ENCODE assay signal across 19 cellular contexts in the genomic region with DNA sequence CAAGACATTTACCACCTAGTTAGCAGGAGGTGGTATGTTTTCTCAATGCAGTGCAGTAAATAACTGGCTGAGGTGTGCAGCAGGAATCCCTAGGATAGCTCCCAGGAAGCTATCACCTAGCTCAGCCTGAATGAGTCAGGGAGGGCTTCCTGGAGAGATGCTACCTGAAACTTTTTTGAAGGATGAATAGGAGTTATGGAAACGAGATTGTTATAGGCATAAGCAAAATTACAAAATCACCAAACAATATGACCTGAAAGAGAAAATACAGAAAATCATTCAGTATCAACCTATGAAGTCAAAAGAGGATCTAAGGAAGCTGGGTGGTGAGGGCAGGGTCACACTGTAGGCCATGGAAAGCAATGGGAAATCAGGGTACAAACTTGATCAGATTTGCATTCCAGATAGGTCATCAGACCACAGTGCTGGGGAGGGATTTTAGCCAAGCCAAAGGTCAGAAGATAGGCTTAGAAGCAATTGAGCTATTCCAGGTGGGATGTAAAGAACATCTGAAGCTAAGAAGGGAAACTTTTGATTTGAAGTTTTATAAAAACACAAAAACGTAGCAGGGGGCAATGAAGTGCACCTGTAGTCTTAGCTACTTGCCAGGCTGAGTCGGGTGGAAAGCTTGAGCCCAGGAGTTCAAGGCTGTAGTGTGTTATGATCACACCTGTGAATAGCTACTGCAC. TPM values are rescaled to one million over a fixed set of nuclear protein-coding genes. Genes with fewer than 3 reads are reported as not detected.
"Had no signal": no experiment of that assay in that cellular context is flagged by ENCODE, and none has a peak within 500 bp of the region (broad histone marks: within the 10 kb centered on the region; RNA-seq: fewer than 3 reads in every experiment).

No MANE protein-coding gene starts in this region.

- H3K36me3 ChIP-seq: ascending aorta, heart right ventricle, tibial artery, vagina had no signal

- H3K27ac Mint-ChIP-seq: activated T-cell treated with anti-CD3 and anti-CD28 coated beads, Interleukin-2, amount 50 U/mL, for 72 hours; nephron had no signal

- H3K4me3 ChIP-seq: ascending aorta, heart right ventricle, tibial artery, vagina had no signal

- H3K4me1 ChIP-seq: ascending aorta, tibial artery, vagina had no signal

- DNase-seq: activated CD4-positive, alpha-beta T cell treated with anti-CD3 and anti-CD28 coated beads, Interleukin-2, amount 50 U/mL, for 1 hour; activated CD4-positive, CD25-positive, alpha-beta regulatory T cell treated with anti-CD3 and anti-CD28 coated beads, Interleukin-2, amount 50 U/mL, for 72 hours; activated CD8-positive, alpha-beta memory T cell treated with anti-CD3 and anti-CD28 coated beads, Interleukin-2, amount 50 U/mL, for 4 hours; activated effector memory CD4-positive, alpha-beta T cell treated with anti-CD3 and anti-CD28 coated beads, Interleukin-2, amount 50 U/mL, for 16 hours; activated naive CD4-positive, alpha-beta T cell treated with anti-CD3 and anti-CD28 coated beads, Interleukin-2, amount 50 U/mL, for 16 hours; activated T-cell treated with anti-CD3 and anti-CD28 coated beads, Interleukin-2, amount 50 U/mL, for 72 hours; heart right ventricle; nucleus accumbens; stimulated activated CD4-positive, alpha-beta T cell treated with anti-CD3 and anti-CD28 coated beads, Interleukin-2, amount 100 ng/mL, for 24 hours; stimulated activated naive CD4-positive, alpha-beta T cell treated with Interleukin-2 at 50 U/mL for 16 hours; substantia nigra; SW 1271; T-helper 2 cell; tibial artery had no signal

- H3K4me1 Mint-ChIP-seq: nephron had no signal

- H3K4me3 Mint-ChIP-seq: activated T-cell treated with anti-CD3 and anti-CD28 coated beads, Interleukin-2, amount 50 U/mL, for 72 hours; nephron had no signal

- ATAC-seq: activated T-cell treated with anti-CD3 and anti-CD28 coated beads, Interleukin-2, amount 50 U/mL, for 72 hours had no signal

- H3K9me3 ChIP-seq: ascending aorta, tibial artery, vagina had no signal

- H3K27ac ChIP-seq: ascending aorta, heart right ventricle, tibial artery, vagina, VCaP had no signal

- H3K27me3 ChIP-seq: ascending aorta, heart right ventricle, tibial artery, vagina had no signal

RNA-seq across cellular contexts. Expression of a gene that starts 11.3 kb away (rescaled TPM):
- total RNA-seq: cerebellum had no signal
